In genomic region chrX:105821471-105822081, GRCh38 we compare ENCODE assay signal across 13 cellular contexts. TPM values are rescaled to one million over a fixed set of nuclear protein-coding genes. Genes with fewer than 3 reads are reported as not detected.
DNase-seq lines count a peak whose midpoint lies in the region; ATAC-seq and TF ChIP-seq lines count a peak whose summit lies in the region.
"Had no signal": no experiment of that assay in that cellular context is flagged by ENCODE, and none has a peak within 500 bp of the region (broad histone marks: within the 10 kb centered on the region; RNA-seq: fewer than 3 reads in every experiment).

No MANE protein-coding gene starts in this region.

- H2BK15ac ChIP-seq in mesendoderm (replicated peaks; ENCODE audit: low read depth), result no peak overlapping the region

- no peak overlapping the region for H2AK5ac ChIP-seq in mesendoderm (ENCODE audit: low read length)

- H3K27me3 Mint-ChIP-seq in effector memory CD8-positive, alpha-beta T cell, result no peaks in the 10 kb centered on the region

- H3K4me3 ChIP-seq in RWPE2 (ENCODE audit: severe bottlenecking) (no peak overlapping the region), mesendoderm (ENCODE audit: low read length) (no peak overlapping the region), transverse colon (peak overlapping the region in 2 of 4 donors; percentile 19 to 36)

- H3K9me3 ChIP-seq in RWPE2 (ENCODE audit: severe bottlenecking) (no peaks in the 10 kb centered on the region), transverse colon (no peaks in the 10 kb centered on the region)
- H3K9me3 ChIP-seq: Peyer's patch had no signal

- no peak overlapping the region for H3K27ac Mint-ChIP-seq in effector memory CD8-positive, alpha-beta T cell
- H3K27ac Mint-ChIP-seq: activated CD4-positive, alpha-beta memory T cell treated with anti-CD3 and anti-CD28 coated beads, Interleukin-2, amount 10 ng/mL, durations not matched to agents 7 days and 5 days had no signal

- H3K4me1 Mint-ChIP-seq in effector memory CD8-positive, alpha-beta T cell (ENCODE audit: low read depth in 2 of 2), result no peaks in the 10 kb centered on the region
- H3K4me1 Mint-ChIP-seq: activated CD4-positive, alpha-beta memory T cell treated with anti-CD3 and anti-CD28 coated beads, Interleukin-2, amount 10 ng/mL, durations not matched to agents 7 days and 5 days had no signal

- H3K4me1 ChIP-seq in RWPE2 (ENCODE audit: insufficient read depth, poor library complexity, severe bottlenecking) (no peaks in the 10 kb centered on the region), foreskin keratinocyte (no peaks in the 10 kb centered on the region), mesendoderm (ENCODE audit: control insufficient read depth, low read depth, low read length) (no peaks in the 10 kb centered on the region), transverse colon (no peaks in the 10 kb centered on the region)
- H3K4me1 ChIP-seq: Peyer's patch had no signal

- peaks cover 0 to 4% of the 10 kb centered on the region in 2 donors for H3K9me3 Mint-ChIP-seq in effector memory CD8-positive, alpha-beta T cell
- H3K9me3 Mint-ChIP-seq: activated CD4-positive, alpha-beta memory T cell treated with anti-CD3 and anti-CD28 coated beads, Interleukin-2, amount 10 ng/mL, durations not matched to agents 7 days and 5 days had no signal

- no peak overlapping the region for H2BK5ac ChIP-seq in mesendoderm (ENCODE audit: low read length)

- WGBS in mesendoderm (ENCODE audit: extremely low coverage, insufficient coverage, low lambda C conversion rate), result no CpG with 5 or more reads among the region's 27 CpGs
- WGBS in transverse colon (ENCODE audit: low coverage in 1 of 2), 2 donors, result 47% methylated on average over 27 of the region's 27 CpGs; no CpG with 5 or more reads in 1 of the 2 donors

- H3K27me3 ChIP-seq in RWPE2 (ENCODE audit: insufficient read depth, poor library complexity, severe bottlenecking), result peaks cover 5% of the 10 kb centered on the region
- no peaks in the 10 kb centered on the region for H3K27me3 ChIP-seq in foreskin keratinocyte
- no peaks in the 10 kb centered on the region for H3K27me3 ChIP-seq in mesendoderm (ENCODE audit: insufficient read depth, low read length, poor library complexity)
- peaks cover 36% of the 10 kb centered on the region for H3K27me3 ChIP-seq in transverse colon
- H3K27me3 ChIP-seq: Peyer's patch had no signal

- H2BK120ac ChIP-seq in mesendoderm (ENCODE audit: low read depth, low read length), result no peak overlapping the region

- no peaks in the 10 kb centered on the region for H3K79me1 ChIP-seq in mesendoderm (ENCODE audit: low read length)

- no peak overlapping the region for H3K23ac ChIP-seq in mesendoderm (ENCODE audit: low read length)

- H3K27ac ChIP-seq in RWPE2 (ENCODE audit: poor library complexity, severe bottlenecking) (no peak overlapping the region), foreskin keratinocyte (no peak overlapping the region), mesendoderm (ENCODE audit: low read depth, low read length) (peak overlapping the region; percentile 36), transverse colon (no peak overlapping the region)
- H3K27ac ChIP-seq: Peyer's patch had no signal

- no peak overlapping the region for H3K9ac ChIP-seq in mesendoderm (ENCODE audit: low read length)

- H3K79me2 ChIP-seq in mesendoderm (ENCODE audit: control insufficient read depth, insufficient read depth, low read length), result no peaks in the 10 kb centered on the region

- peak overlapping the region; percentile 19 for H3K4me2 ChIP-seq in mesendoderm (ENCODE audit: low read length)

- TF ChIP-seq CTCF in RWPE2 (IDR thresholded peaks at IDR 0.05; ENCODE audit: poor library complexity, severe bottlenecking) (no peak), foreskin keratinocyte (conservative IDR thresholded peaks at IDR 0.05) (no peak), transverse colon (IDR thresholded peaks at IDR 0.05) (no peak)

- no peak overlapping the region for H3K4ac ChIP-seq in mesendoderm (ENCODE audit: low read depth, low read length)

- no peaks in the 10 kb centered on the region for H3K36me3 ChIP-seq in RWPE2 (ENCODE audit: low read depth)
- no peaks in the 10 kb centered on the region for H3K36me3 ChIP-seq in mesendoderm (ENCODE audit: control insufficient read depth, insufficient read depth, low read length)
- H3K36me3 ChIP-seq in transverse colon, result no peaks in the 10 kb centered on the region
- H3K36me3 ChIP-seq: Peyer's patch had no signal

- H4K8ac ChIP-seq in mesendoderm (ENCODE audit: low read depth, low read length), result no peak overlapping the region

- ATAC-seq in RWPE2 (ENCODE audit: low read depth), result peak; percentile 80
- peak; percentile 94 for ATAC-seq in foreskin keratinocyte
- no peak for ATAC-seq in HG03442 (IDR thresholded peaks at IDR 0.05; ENCODE audit: unreplicated experiment)
- no peak for ATAC-seq in HG03354 (IDR thresholded peaks at IDR 0.05; ENCODE audit: poor library complexity, severe bottlenecking, unreplicated experiment)
- no peak for ATAC-seq in HG03457 (IDR thresholded peaks at IDR 0.05; ENCODE audit: unreplicated experiment)
- no peak for ATAC-seq in effector memory CD8-positive, alpha-beta T cell (replicated peaks)

- no peak overlapping the region for H4K5ac ChIP-seq in mesendoderm (ENCODE audit: low read length)

- H3K36me3 Mint-ChIP-seq in effector memory CD8-positive, alpha-beta T cell (ENCODE audit: insufficient read depth), result no peaks in the 10 kb centered on the region

- in situ Hi-C loops in transverse colon (cut with MboI; ENCODE audit: low pct_ligation_motif_present in 1 of 4, low pct_unique_long_range_greater_than_20kb in 1 of 4, low sequenced_read_pairs in 3 of 4), result no loop called here

- no peak for TF ChIP-seq EP300 in transverse colon (IDR thresholded peaks at IDR 0.05; ENCODE audit: low read depth)

- no peak overlapping the region for H3K56ac ChIP-seq in mesendoderm (ENCODE audit: low read length)

- no peak overlapping the region for H3K18ac ChIP-seq in mesendoderm (ENCODE audit: low read length)

- TF ChIP-seq POLR2A in transverse colon (IDR thresholded peaks at IDR 0.05), result no peak

- intact Hi-C loops in transverse colon (cut with DNase I; ENCODE audit: low total_unique reads), result no loop called here

- no peak for DNase-seq in RWPE2 (ENCODE audit: low spot score)
- DNase-seq in foreskin keratinocyte, result peak; percentile 31 to 63
- peak; percentile 86 for DNase-seq in mesendoderm
- DNase-seq in transverse colon, result peak; percentile 8
- no peak for DNase-seq in effector memory CD8-positive, alpha-beta T cell
- DNase-seq: activated CD4-positive, alpha-beta memory T cell treated with anti-CD3 and anti-CD28 coated beads, Interleukin-2, amount 10 ng/mL, durations not matched to agents 7 days and 5 days; GF-D8; hippocampal formation; Kasumi-1 had no signal

- no peak overlapping the region for H3K4me3 Mint-ChIP-seq in effector memory CD8-positive, alpha-beta T cell
- H3K4me3 Mint-ChIP-seq: activated CD4-positive, alpha-beta memory T cell treated with anti-CD3 and anti-CD28 coated beads, Interleukin-2, amount 10 ng/mL, durations not matched to agents 7 days and 5 days had no signal

RNA-seq across cellular contexts. Expression of gene NRK, which starts 0.8 kb away (rescaled TPM):
- 3.9 and 5.9 TPM in 2 replicates for total RNA-seq in foreskin keratinocyte
- 0.54 and 0.98 TPM in 2 replicates for polyA plus RNA-seq in foreskin keratinocyte
- polyA plus RNA-seq in mesendoderm (2013, experiment 1 of 2), result 0.79 TPM
- 0.85 TPM for polyA plus RNA-seq in mesendoderm (2013, experiment 2 of 2)
- 1 to 10 TPM in 1 of 4 donors, under 1 TPM in 3; under 0.01 to 1.6 (median 0.43) TPM for total RNA-seq in transverse colon
- total RNA-seq: activated CD4-positive, alpha-beta memory T cell treated with anti-CD3 and anti-CD28 coated beads, Interleukin-2, amount 10 ng/mL, durations not matched to agents 7 days and 5 days had no signal

Comparison
In these comparisons a context has a peak if more than half of its experiments do, and no peak if none do; other contexts are left out.
1. ATAC-seq: peak in RWPE2 (single experiment) and foreskin keratinocyte (single experiment); none in HG03442 (single experiment), HG03354 (single experiment), HG03457 (single experiment) and effector memory CD8-positive, alpha-beta T cell (single experiment).
2. DNase-seq: peak in foreskin keratinocyte (2 of 2), mesendoderm (single experiment) and transverse colon (single experiment); none in RWPE2 (single experiment) and effector memory CD8-positive, alpha-beta T cell (0 of 3).